In genomic region chr5:14075937-14076336, GRCh38 we compare ENCODE assay signal across 24 cellular contexts.
DNase-seq lines count a peak whose midpoint lies in the region; ATAC-seq, FAIRE-seq and TF ChIP-seq lines count a peak whose summit lies in the region.
"Had no signal": no experiment of that assay in that cellular context is flagged by ENCODE, and none has a peak within 500 bp of the region (broad histone marks: within the 10 kb centered on the region; RNA-seq: fewer than 3 reads in every experiment).

No MANE protein-coding gene starts in this region.

- H3K27me3 ChIP-seq in H1 (replicated peaks in 1 of 4; ENCODE audit: control insufficient read depth in 3 of 4, extremely low read depth in 1 of 4, insufficient read depth in 3 of 4, low read length in 3 of 4), result no peaks in the 10 kb centered on the region
- H3K27me3 ChIP-seq in MG63, result no peaks in the 10 kb centered on the region
- no peaks in the 10 kb centered on the region for H3K27me3 ChIP-seq in ascending aorta
- H3K27me3 ChIP-seq: BLaER1 had no signal

- H3K4ac ChIP-seq in H1 (replicated peaks; ENCODE audit: insufficient read length, low read depth, low read length), result no peak overlapping the region

- H3K79me1 ChIP-seq in H1 (ENCODE audit: low read depth, low read length), result no peaks in the 10 kb centered on the region

- no peak overlapping the region for H2BK120ac ChIP-seq in H1 (replicated peaks; ENCODE audit: low read depth, low read length)

- H2BK5ac ChIP-seq in H1 (ENCODE audit: low read depth, low read length), result no peak overlapping the region

- peak overlapping the region; percentile 50; the same call in 1 of the 2 replicates for H2AFZ ChIP-seq in H1 (ENCODE audit: low read length)

- H3K56ac ChIP-seq in H1 (replicated peaks; ENCODE audit: insufficient read length, low read depth, low read length), result no peak overlapping the region

- peak; percentile 32 to 37 for DNase-seq in NCI-H524 (lab: John Stamatoyannopoulos, UW)
- DNase-seq in NCI-H524 treated with DMSO at 0.1 percent for 48 hours (lab: John Stamatoyannopoulos, UW), result no peak
- peak; percentile 28 for DNase-seq in NCI-H82 treated with DMSO at 0.1 percent for 48 hours (lab: John Stamatoyannopoulos, UW; ENCODE audit: unreplicated experiment)
- DNase-seq in H1 (ENCODE audit: low read depth in 1 of 2, low spot score in 2 of 2), result no peak
- no peak for DNase-seq in MG63
- DNase-seq in stimulated activated CD4-positive, alpha-beta T cell treated with anti-CD3 and anti-CD28 coated beads, Interleukin-2, amount 100 ng/mL, for 48 hours, result no peak
- DNase-seq in ascending aorta (ENCODE audit: low spot score in 2 of 2), result no peak
- DNase-seq: Caco-2; CD4-positive, CD25-positive, alpha-beta regulatory T cell; CD8-positive, alpha-beta T cell; DMS 273 treated with DMSO at 0.1 percent for 48 hours; DMS79; EL; GDM1; H9; HFFc6 had no signal

- no peak overlapping the region for H3K23ac ChIP-seq in H1 (ENCODE audit: insufficient read length)

- H3K4me3 ChIP-seq in H1 (ENCODE audit: extremely low read depth in 1 of 4, insufficient read depth in 2 of 4, low read depth in 3 of 4, low read length in 4 of 4) (no peak overlapping the region), MG63 (no peak overlapping the region), ascending aorta (no peak overlapping the region)
- H3K4me3 ChIP-seq: BLaER1, GM12878 had no signal

- H3K27ac ChIP-seq in H1 (ENCODE audit: low read depth, low read length) (no peak overlapping the region), ascending aorta (no peak overlapping the region)
- H3K27ac ChIP-seq: 22Rv1, BLaER1, C4-2B had no signal

- no peak overlapping the region for H2AK5ac ChIP-seq in H1 (ENCODE audit: low read depth, low read length)

- no peak overlapping the region for H3K9ac ChIP-seq in H1 (replicated peaks in 1 of 4; ENCODE audit: extremely low read depth in 1 of 4, low read depth in 3 of 4, low read length in 3 of 4)
- H3K9ac ChIP-seq: BLaER1 had no signal

- TF ChIP-seq CTCF in H1 (IDR thresholded peaks at IDR 0.05; ENCODE audit: control extremely low read depth in 1 of 3, insufficient read depth in 1 of 3, low read depth in 1 of 3, low read length in 3 of 3) (no peak), ascending aorta (IDR thresholded peaks at IDR 0.05) (no peak)

- H3K36me3 ChIP-seq in H1 (ENCODE audit: control insufficient read depth in 2 of 4, insufficient read depth in 4 of 4, low read length in 3 of 4) (no peaks in the 10 kb centered on the region), MG63 (no peaks in the 10 kb centered on the region), ascending aorta (no peaks in the 10 kb centered on the region)
- H3K36me3 ChIP-seq: BLaER1 had no signal

- no peak overlapping the region for H2BK12ac ChIP-seq in H1 (ENCODE audit: low read depth, low read length)

- no peak for TF ChIP-seq RAD21 in H1 (IDR thresholded peaks at IDR 0.05 in 1 of 2, conservative IDR thresholded peaks at IDR 0.05 in 1 of 2; ENCODE audit: low read depth in 2 of 2, low read length in 2 of 2)

- no peak overlapping the region for H4K5ac ChIP-seq in H1 (ENCODE audit: insufficient read length, low read depth, low read length)

- no peaks in the 10 kb centered on the region for H4K20me1 ChIP-seq in H1 (replicated peaks in 1 of 2; ENCODE audit: control insufficient read depth in 1 of 2, insufficient read depth in 2 of 2, low read length in 2 of 2)
- H4K20me1 ChIP-seq: BLaER1 had no signal

- H2BK20ac ChIP-seq in H1 (ENCODE audit: low read length), result no peak overlapping the region

- no peak overlapping the region for H4K91ac ChIP-seq in H1 (replicated peaks; ENCODE audit: insufficient read length, low read length)

- H2BK15ac ChIP-seq in H1 (ENCODE audit: low read length), result no peak overlapping the region

- no peak for TF ChIP-seq POLR2A in H1 (IDR thresholded peaks at IDR 0.05; ENCODE audit: control extremely low read depth in 1 of 2, low read depth in 2 of 2, low read length in 2 of 2)

- no peak for ATAC-seq in HG03460 (IDR thresholded peaks at IDR 0.05; ENCODE audit: unreplicated experiment)
- ATAC-seq: CD8-positive, alpha-beta T cell; GM12878; HCT116 had no signal

- no peak overlapping the region for H4K8ac ChIP-seq in H1 (ENCODE audit: extremely low read depth, insufficient read depth, low read length)

- H3K18ac ChIP-seq in H1 (ENCODE audit: extremely low read depth, low read length), result no peak overlapping the region

- H3K23me2 ChIP-seq in H1 (ENCODE audit: low read depth, low read length), result no peaks in the 10 kb centered on the region

- no peaks in the 10 kb centered on the region for H3K79me2 ChIP-seq in H1 (ENCODE audit: control insufficient read depth in 1 of 2, insufficient read depth in 2 of 2, low read length in 2 of 2)

- H3K4me1 ChIP-seq in H1 (replicated peaks in 1 of 4; ENCODE audit: control insufficient read depth in 3 of 4, insufficient read depth in 4 of 4, low read length in 3 of 4), result no peaks in the 10 kb centered on the region
- no peaks in the 10 kb centered on the region for H3K4me1 ChIP-seq in ascending aorta
- H3K4me1 ChIP-seq: BLaER1, Caco-2 had no signal

- H3K9me3 ChIP-seq in H1 (ENCODE audit: insufficient read depth in 2 of 2, low read depth in 1 of 2, low read length in 1 of 2), result no peaks in the 10 kb centered on the region
- H3K9me3 ChIP-seq in MG63, result peaks cover 5% of the 10 kb centered on the region; the same call in 1 of the 2 replicates
- H3K9me3 ChIP-seq in ascending aorta, result no peaks in the 10 kb centered on the region
- H3K9me3 ChIP-seq: BLaER1, Caco-2 had no signal

- 92% methylated on average over 11 of the region's 11 CpGs; no CpG with 5 or more reads in 1 of the 2 experiments for WGBS in H1 (ENCODE audit: extremely low coverage in 1 of 2, insufficient coverage in 1 of 2, insufficient read length in 1 of 2, insufficient replicate concordance in 2 of 2, low coverage in 1 of 2, low lambda C conversion rate in 2 of 2, missing lambda C conversion rate in 1 of 2), 2 experiments

- CTCF ChIA-PET in H1 (lab: Charles Lee; ENCODE audit: partially characterized antibody), result interaction anchor here (0.6 to 1.6 kb wide), 2 partner anchors 27 to 533 kb away, joined by 3 to 4 read pairs; no protein-coding TSS in a partner anchor

- no peak for TF ChIP-seq EP300 in H1 (IDR thresholded peaks at IDR 0.05; ENCODE audit: borderline replicate concordance in 1 of 2, low read depth in 2 of 2, low read length in 2 of 2)

- FAIRE-seq in H1 (lab: Jason Lieb, UNC), result no peak
- FAIRE-seq: A204.1, D721Med, GM12878 had no signal

- intact Hi-C loops in ascending aorta (cut with DNase I), result no loop called here

- POLR2A ChIA-PET in H1 (lab: Charles Lee; ENCODE audit: partially characterized antibody), result no interaction called here

- H3K14ac ChIP-seq in H1 (ENCODE audit: insufficient read length), result no peak overlapping the region

- H3K4me2 ChIP-seq in H1 (ENCODE audit: insufficient read depth in 1 of 2, low read depth in 2 of 2, low read length in 2 of 2), result no peak overlapping the region
- H3K4me2 ChIP-seq: BLaER1 had no signal

TF ChIP-seq in H1, 55 proteins besides CTCF, POLR2A, EP300 and RAD21:
- TF ChIP-seq BRCA1 (IDR thresholded peaks at IDR 0.05; ENCODE audit: low read depth, low read length) (no peak), TAF1 (IDR thresholded peaks at IDR 0.05; ENCODE audit: low read depth, low read length) (no peak)
TF ChIP-seq in H1: peak in this region for 0.

Comparison
In these comparisons a context has a peak if more than half of its experiments do, and no peak if none do; other contexts are left out.
1. DNase-seq: peak in NCI-H524 (2 of 2) and NCI-H82 treated with DMSO at 0.1 percent for 48 hours (single experiment); none in NCI-H524 treated with DMSO at 0.1 percent for 48 hours (single experiment), H1 (0 of 2), MG63 (single experiment), stimulated activated CD4-positive, alpha-beta T cell treated with anti-CD3 and anti-CD28 coated beads, Interleukin-2, amount 100 ng/mL, for 48 hours (0 of 2) and ascending aorta (0 of 2).